Comparison of ENCODE assay signal across 1 cellular context in the genomic region with DNA sequence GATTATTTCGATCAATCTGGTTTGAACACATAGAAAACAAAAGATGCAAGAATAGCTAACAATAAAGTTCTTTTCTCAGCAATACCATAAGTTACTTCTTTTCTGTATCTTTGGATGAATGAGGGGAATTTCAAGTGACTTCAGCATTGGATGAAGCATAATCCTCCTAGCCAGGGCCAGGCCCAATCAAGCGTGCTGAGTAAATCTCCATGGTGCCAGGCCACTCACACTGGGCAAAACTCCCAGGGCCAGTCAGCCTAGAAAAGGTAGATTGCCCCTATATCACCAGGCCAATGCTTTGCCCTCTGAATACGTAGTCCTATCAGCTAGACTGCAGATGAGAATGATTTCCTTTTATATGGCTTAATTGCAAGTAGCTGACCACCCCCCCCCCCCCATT.
TF ChIP-seq lines count a peak whose summit lies in the region.

No MANE protein-coding gene starts in this region.

TF ChIP-seq in IMR-90, 13 proteins besides CTCF, POLR2A, EP300 and RAD21:
- TF ChIP-seq CHD1 (IDR thresholded peaks at IDR 0.05; ENCODE audit: low read depth, low read length) (no peak), NFE2L2 (IDR thresholded peaks at IDR 0.05; ENCODE audit: low read depth, low read length) (no peak), RFX5 (IDR thresholded peaks at IDR 0.05; ENCODE audit: low read depth, low read length) (no peak), MXI1 (IDR thresholded peaks at IDR 0.05; ENCODE audit: borderline replicate concordance, low read depth, low read length) (no peak), MAZ (IDR thresholded peaks at IDR 0.05; ENCODE audit: borderline replicate concordance, low read depth, low read length) (no peak), FOS (IDR thresholded peaks at IDR 0.05; ENCODE audit: low read depth, low read length) (no peak), MAFK (IDR thresholded peaks at IDR 0.05; ENCODE audit: low read depth, low read length) (no peak), RCOR1 (IDR thresholded peaks at IDR 0.05; ENCODE audit: insufficient replicate concordance, low read length) (no peak)
- TF ChIP-seq, protein P1, sequence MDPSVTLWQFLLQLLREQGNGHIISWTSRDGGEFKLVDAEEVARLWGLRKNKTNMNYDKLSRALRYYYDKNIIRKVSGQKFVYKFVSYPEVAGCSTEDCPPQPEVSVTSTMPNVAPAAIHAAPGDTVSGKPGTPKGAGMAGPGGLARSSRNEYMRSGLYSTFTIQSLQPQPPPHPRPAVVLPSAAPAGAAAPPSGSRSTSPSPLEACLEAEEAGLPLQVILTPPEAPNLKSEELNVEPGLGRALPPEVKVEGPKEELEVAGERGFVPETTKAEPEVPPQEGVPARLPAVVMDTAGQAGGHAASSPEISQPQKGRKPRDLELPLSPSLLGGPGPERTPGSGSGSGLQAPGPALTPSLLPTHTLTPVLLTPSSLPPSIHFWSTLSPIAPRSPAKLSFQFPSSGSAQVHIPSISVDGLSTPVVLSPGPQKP (IDR thresholded peaks at IDR 0.05; ENCODE audit: borderline replicate concordance, low read depth, low read length): no peak
- TF ChIP-seq, protein P2, sequence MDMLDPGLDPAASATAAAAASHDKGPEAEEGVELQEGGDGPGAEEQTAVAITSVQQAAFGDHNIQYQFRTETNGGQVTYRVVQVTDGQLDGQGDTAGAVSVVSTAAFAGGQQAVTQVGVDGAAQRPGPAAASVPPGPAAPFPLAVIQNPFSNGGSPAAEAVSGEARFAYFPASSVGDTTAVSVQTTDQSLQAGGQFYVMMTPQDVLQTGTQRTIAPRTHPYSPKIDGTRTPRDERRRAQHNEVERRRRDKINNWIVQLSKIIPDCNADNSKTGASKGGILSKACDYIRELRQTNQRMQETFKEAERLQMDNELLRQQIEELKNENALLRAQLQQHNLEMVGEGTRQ (IDR thresholded peaks at IDR 0.05; ENCODE audit: low read depth, low read length): no peak
